Comparison of ENCODE assay signal across 19 cellular contexts in the genomic region with DNA sequence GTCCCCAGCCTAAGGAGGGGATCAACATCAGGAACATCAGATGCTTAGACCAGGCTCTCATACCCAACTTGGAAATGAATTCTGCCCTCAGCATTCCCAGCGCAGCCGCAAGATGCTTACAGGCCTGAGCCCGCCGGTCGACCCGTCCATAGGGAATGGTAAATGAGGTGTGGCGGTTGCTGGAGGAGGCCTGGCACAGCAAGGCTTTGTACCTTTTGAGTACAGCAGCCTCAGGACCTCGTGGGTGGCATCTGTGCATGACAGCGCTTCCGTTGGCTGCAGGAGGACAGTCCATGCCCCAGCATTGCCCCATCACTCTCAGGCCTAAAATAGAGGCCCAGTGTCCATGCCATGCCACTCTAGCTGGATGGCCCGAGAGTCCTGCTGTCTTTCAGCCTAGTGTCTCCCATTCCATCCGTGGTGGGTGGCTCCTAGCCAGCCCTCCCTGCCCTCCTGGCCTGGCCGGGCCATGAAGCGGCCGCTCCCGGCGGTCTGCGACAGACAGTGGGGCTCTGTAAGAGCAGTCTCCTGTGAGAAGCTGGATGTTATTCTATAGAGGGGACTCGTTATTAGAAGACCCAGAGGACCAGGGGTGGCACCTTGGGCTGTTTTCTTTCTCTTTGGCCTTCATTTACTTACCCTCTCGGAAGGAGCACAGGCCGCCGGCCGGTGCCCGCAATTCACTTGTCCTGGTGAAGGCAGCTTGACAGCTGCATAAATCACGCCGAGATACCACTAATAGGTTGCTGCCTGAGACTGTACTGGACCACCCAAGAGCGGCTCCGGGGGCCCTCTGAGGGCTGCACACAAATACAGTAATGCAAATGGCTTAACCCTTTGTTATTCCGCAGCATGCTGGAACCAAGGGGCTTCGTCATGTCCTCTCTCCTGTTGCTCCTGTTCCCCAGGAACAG.
"Had no signal": no experiment of that assay in that cellular context is flagged by ENCODE, and none has a peak within 500 bp of the region (broad histone marks: within the 10 kb centered on the region; RNA-seq: fewer than 3 reads in every experiment).

No MANE protein-coding gene starts in this region.

- H3K9me3 Mint-ChIP-seq: natural killer cell; T-helper 1 cell treated with Interleukin-12 subunit alpha and Interleukin-12 subunit beta and Interleukin-4 antibody, amounts not matched to agents 30 μg/mL and 1 μg/mL, for 36 hours had no signal

- DNase-seq: activated CD4-positive, alpha-beta T cell treated with anti-CD3 and anti-CD28 coated beads, Interleukin-2, amount 50 U/mL, for 1 hour; activated CD4-positive, CD25-positive, alpha-beta regulatory T cell treated with anti-CD3 and anti-CD28 coated beads, Interleukin-2, amount 50 U/mL, for 72 hours; activated CD8-positive, alpha-beta memory T cell treated with anti-CD3 and anti-CD28 coated beads, Interleukin-2, amount 50 U/mL, for 4 hours; activated effector memory CD4-positive, alpha-beta T cell treated with Interleukin-2 at 50 U/mL for 16 hours; activated naive CD4-positive, alpha-beta T cell treated with anti-CD3 and anti-CD28 coated beads, Interleukin-2, amount 50 U/mL, for 16 hours; activated T-cell treated with anti-CD3 and anti-CD28 coated beads, Interleukin-2, amount 50 U/mL, for 48 hours; aorta; erythroblast; heart right ventricle; mesendoderm; natural killer cell; occipital lobe; posterior cingulate gyrus; stomach had no signal

- ATAC-seq: gastroesophageal sphincter, heart right ventricle had no signal

- H3K4me3 Mint-ChIP-seq: natural killer cell; T-helper 1 cell treated with Interleukin-12 subunit alpha and Interleukin-12 subunit beta and Interleukin-4 antibody, amounts not matched to agents 30 μg/mL and 1 μg/mL, for 36 hours had no signal

- H3K36me3 ChIP-seq: breast epithelium, gastroesophageal sphincter, heart right ventricle, stomach, upper lobe of left lung had no signal

- H3K36me3 Mint-ChIP-seq: natural killer cell had no signal

- H3K27ac Mint-ChIP-seq: natural killer cell; T-helper 1 cell treated with Interleukin-12 subunit alpha and Interleukin-12 subunit beta and Interleukin-4 antibody, amounts not matched to agents 30 μg/mL and 1 μg/mL, for 36 hours had no signal

- H3K27ac ChIP-seq: coronary artery, gastroesophageal sphincter, stomach, upper lobe of left lung had no signal

- H3K4me1 Mint-ChIP-seq: natural killer cell had no signal

- H3K4me3 ChIP-seq: breast epithelium, coronary artery, gastroesophageal sphincter, heart right ventricle, stomach, upper lobe of left lung had no signal

- H3K9me3 ChIP-seq: breast epithelium, gastroesophageal sphincter, heart right ventricle, stomach, upper lobe of left lung had no signal

- H3K4me1 ChIP-seq: breast epithelium, stomach had no signal

- H3K27me3 ChIP-seq: breast epithelium, gastroesophageal sphincter, stomach, upper lobe of left lung had no signal
